10 cellular contexts compared by ENCODE assay signal in the genomic region with DNA sequence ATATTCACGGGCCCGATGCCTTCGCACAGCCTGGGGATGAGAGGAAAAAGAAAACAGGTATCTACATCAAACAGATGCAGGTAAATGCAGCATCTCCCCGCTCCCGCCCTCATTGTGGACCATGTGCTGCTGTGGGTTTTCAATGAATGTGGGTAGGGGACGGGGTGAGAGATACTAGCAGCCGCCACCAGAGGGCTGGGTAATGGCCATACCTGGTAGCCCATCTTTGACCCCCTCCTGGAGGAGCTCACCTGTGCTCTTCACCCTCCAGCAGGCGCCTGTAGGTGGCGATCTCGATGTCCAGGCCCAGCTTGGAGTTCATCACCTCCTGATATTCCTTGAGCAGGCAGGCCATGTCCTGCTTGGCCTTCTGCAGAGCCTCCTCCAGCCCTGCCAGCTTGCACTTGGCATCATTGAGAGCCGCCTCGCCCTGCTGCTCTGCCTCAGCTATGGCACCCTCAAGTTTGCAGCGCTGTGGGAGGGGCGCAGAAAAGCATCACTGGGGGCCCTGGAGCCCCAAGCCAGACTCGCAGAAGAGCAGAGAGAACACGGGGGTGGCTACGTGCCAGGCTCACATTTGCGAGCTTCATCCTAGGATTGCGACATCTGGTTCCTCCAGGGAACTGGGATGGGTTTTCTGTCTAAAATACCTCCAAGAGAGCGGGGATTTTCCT. TPM values are rescaled to one million over a fixed set of nuclear protein-coding genes. Genes with fewer than 3 reads are reported as not detected.
DNase-seq lines count a peak whose midpoint lies in the region; ATAC-seq and TF ChIP-seq lines count a peak whose summit lies in the region.
"Had no signal": no experiment of that assay in that cellular context is flagged by ENCODE, and none has a peak within 500 bp of the region (broad histone marks: within the 10 kb centered on the region; RNA-seq: fewer than 3 reads in every experiment).

No MANE protein-coding gene starts in this region.

- H3K27me3 Mint-ChIP-seq in CD14-positive monocyte (ENCODE audit: low read depth in 3 of 3) (peaks cover 2 to 12% (median 4%) of the 10 kb centered on the region in 3 donors), H9 (ENCODE audit: low read depth) (peaks cover 8% of the 10 kb centered on the region)

- H2AFZ ChIP-seq in H9 (ENCODE audit: low read length) = no peak overlapping the region

- H3T11ph ChIP-seq in H9 (ENCODE audit: low read length) = no peak overlapping the region

- H2BK15ac ChIP-seq in H9 (ENCODE audit: low read depth, low read length) = no peak overlapping the region

- H4K91ac ChIP-seq in H9 (ENCODE audit: insufficient read length, low read depth, low read length) = no peak overlapping the region

- H4K8ac ChIP-seq in H9 (replicated peaks; ENCODE audit: insufficient read length, low read depth, low read length) = no peak overlapping the region

- H3K4me1 ChIP-seq in H9 (ENCODE audit: insufficient read depth, low read length) (no peaks in the 10 kb centered on the region), esophagus muscularis mucosa (peaks cover 2 to 12% (median 8%) of the 10 kb centered on the region in 4 donors)
- H3K4me1 ChIP-seq: lower lobe of right lung had no signal

- no peak overlapping the region for H3K4me2 ChIP-seq in H9 (ENCODE audit: insufficient read depth, insufficient read length, low read length)

- no peak overlapping the region for H4K5ac ChIP-seq in H9 (ENCODE audit: insufficient read length, low read depth, low read length)

- DNase-seq in CD14-positive monocyte (ENCODE audit: low spot score) = peak; percentile 26
- peak; percentile 97 for DNase-seq in H9
- DNase-seq in SK-MEL-5 (ENCODE audit: low read depth, low spot score) = peak; percentile 29
- DNase-seq in kidney tubule cell (ENCODE audit: low spot score) = peak; percentile 57
- no peak for DNase-seq in esophagus muscularis mucosa (ENCODE audit: extremely low spot score)
- DNase-seq in stimulated activated effector memory CD8-positive, alpha-beta T cell treated with anti-CD3 and anti-CD28 coated beads, Interleukin-12 subunit alpha, Interleukin-12 subunit beta, amount 100 ng/mL, for 72 hours (ENCODE audit: low spot score in 2 of 2) = no peak
- DNase-seq in MG63 = no peak
- DNase-seq: activated effector memory CD4-positive, alpha-beta T cell treated with Interleukin-2 at 50 U/mL for 16 hours; lower lobe of right lung had no signal

- no peak for ATAC-seq in GM21737 (IDR thresholded peaks at IDR 0.05; ENCODE audit: unreplicated experiment)
- ATAC-seq in stimulated activated effector memory CD8-positive, alpha-beta T cell treated with anti-CD3 and anti-CD28 coated beads, Interleukin-12 subunit alpha, Interleukin-12 subunit beta, amount 100 ng/mL, for 72 hours = no peak

- H3K4me1 Mint-ChIP-seq in CD14-positive monocyte (no peaks in the 10 kb centered on the region), H9 (no peaks in the 10 kb centered on the region; a peak in 1 of 4 replicates)
- H3K4me1 Mint-ChIP-seq in stimulated activated effector memory CD8-positive, alpha-beta T cell treated with anti-CD3 and anti-CD28 coated beads, Interleukin-12 subunit alpha, Interleukin-12 subunit beta, amount 100 ng/mL, for 72 hours = no peaks in the 10 kb centered on the region

- no peak overlapping the region for H2BK20ac ChIP-seq in H9 (ENCODE audit: low read depth, low read length, poor library complexity, severe bottlenecking)

- H2BK120ac ChIP-seq in H9 (ENCODE audit: low read depth, low read length, poor library complexity, severe bottlenecking) = no peak overlapping the region

- TF ChIP-seq CTCF in CD14-positive monocyte (IDR thresholded peaks at IDR 0.05) = peak; percentile 14
- peak; percentile 98 for TF ChIP-seq CTCF in H9 (conservative IDR thresholded peaks at IDR 0.05)
- no peak for TF ChIP-seq CTCF in esophagus muscularis mucosa (IDR thresholded peaks at IDR 0.05)

- no peaks in the 10 kb centered on the region for H3K36me3 Mint-ChIP-seq in CD14-positive monocyte
- no peaks in the 10 kb centered on the region; a peak in 1 of 7 replicates for H3K36me3 Mint-ChIP-seq in H9 (ENCODE audit: insufficient read depth in 1 of 3, low read depth in 3 of 3)
- no peaks in the 10 kb centered on the region for H3K36me3 Mint-ChIP-seq in stimulated activated effector memory CD8-positive, alpha-beta T cell treated with anti-CD3 and anti-CD28 coated beads, Interleukin-12 subunit alpha, Interleukin-12 subunit beta, amount 100 ng/mL, for 72 hours

- no peaks in the 10 kb centered on the region for H3K9me3 ChIP-seq in H9 (ENCODE audit: control insufficient read depth, low read depth, low read length)
- H3K9me3 ChIP-seq in esophagus muscularis mucosa = no peaks in the 10 kb centered on the region
- H3K9me3 ChIP-seq in MG63 = no peaks in the 10 kb centered on the region
- H3K9me3 ChIP-seq: lower lobe of right lung had no signal

- H3K14ac ChIP-seq in H9 (ENCODE audit: insufficient read depth, low read length) = no peak overlapping the region

- H3K9me3 Mint-ChIP-seq in CD14-positive monocyte (peaks cover 0 to 2% (median 0%) of the 10 kb centered on the region in 7 donors), H9 (no peaks in the 10 kb centered on the region; a peak in 1 of 5 replicates)
- no peaks in the 10 kb centered on the region for H3K9me3 Mint-ChIP-seq in stimulated activated effector memory CD8-positive, alpha-beta T cell treated with anti-CD3 and anti-CD28 coated beads, Interleukin-12 subunit alpha, Interleukin-12 subunit beta, amount 100 ng/mL, for 72 hours

- H3K27me3 ChIP-seq in H9 (ENCODE audit: insufficient read depth, low read length) (no peaks in the 10 kb centered on the region), esophagus muscularis mucosa (peaks cover 0 to 15% (median 0%) of the 10 kb centered on the region in 4 donors), MG63 (no peaks in the 10 kb centered on the region)

- H3K23me2 ChIP-seq in H9 (ENCODE audit: insufficient read length, low read depth, low read length, poor library complexity, severe bottlenecking) = no peaks in the 10 kb centered on the region

- no peak for TF ChIP-seq POLR2A in esophagus muscularis mucosa (IDR thresholded peaks at IDR 0.05; ENCODE audit: low read depth)

- H3K18ac ChIP-seq in H9 (ENCODE audit: insufficient read length, low read depth, low read length) = no peak overlapping the region

- H3K4me3 ChIP-seq in esophagus muscularis mucosa = no peak overlapping the region
- H3K4me3 ChIP-seq in MG63 = no peak overlapping the region
- H3K4me3 ChIP-seq: lower lobe of right lung had no signal

- H3K4ac ChIP-seq in H9 (ENCODE audit: low read depth, low read length) = no peak overlapping the region

- H3K36me3 ChIP-seq in esophagus muscularis mucosa (no peaks in the 10 kb centered on the region), MG63 (no peaks in the 10 kb centered on the region)
- H3K36me3 ChIP-seq: lower lobe of right lung had no signal

- no peak overlapping the region for H3K27ac ChIP-seq in H9 (ENCODE audit: insufficient read length, low read depth, low read length)
- no peak overlapping the region for H3K27ac ChIP-seq in esophagus muscularis mucosa (replicated peaks in 1 of 4)
- H3K27ac ChIP-seq: lower lobe of right lung had no signal

- in situ Hi-C loops in SK-MEL-5 (cut with HindIII; ENCODE audit: low pct_unique_long_range_greater_than_20kb, low sequenced_read_pairs) = no loop called here

- H3K27ac Mint-ChIP-seq in CD14-positive monocyte (no peak overlapping the region), H9 (no peak overlapping the region)
- no peak overlapping the region for H3K27ac Mint-ChIP-seq in stimulated activated effector memory CD8-positive, alpha-beta T cell treated with anti-CD3 and anti-CD28 coated beads, Interleukin-12 subunit alpha, Interleukin-12 subunit beta, amount 100 ng/mL, for 72 hours

- H3K56ac ChIP-seq in H9 (ENCODE audit: insufficient read length, low read depth, low read length) = no peak overlapping the region

- no peak overlapping the region for H3K9ac ChIP-seq in H9 (ENCODE audit: extremely low read depth, insufficient read length, low read length)

- H3K79me2 ChIP-seq in H9 (ENCODE audit: insufficient read depth, low read length) = no peaks in the 10 kb centered on the region

- H2AK5ac ChIP-seq in H9 (ENCODE audit: insufficient read length, low read length) = no peak overlapping the region

- intact Hi-C loops in CD14-positive monocyte (cut with micrococcal nuclease) (no loop called here), esophagus muscularis mucosa (cut with DNase I) (no loop called here)

- no peak overlapping the region for H3K23ac ChIP-seq in H9 (ENCODE audit: insufficient read length, low read depth, low read length)

- WGBS in H9 (ENCODE audit: extremely low coverage, insufficient read length, low lambda C conversion rate) = no CpG with 5 or more reads among the region's 20 CpGs
- 62% methylated on average over 19 of the region's 20 CpGs for WGBS in esophagus muscularis mucosa

- no peak overlapping the region for H2BK5ac ChIP-seq in H9 (ENCODE audit: insufficient read length, low read length)

- no peak for TF ChIP-seq EP300 in esophagus muscularis mucosa (IDR thresholded peaks at IDR 0.05)

- H2BK12ac ChIP-seq in H9 (ENCODE audit: insufficient read length, low read depth, low read length) = no peak overlapping the region

- no peaks in the 10 kb centered on the region for H3K79me1 ChIP-seq in H9 (ENCODE audit: insufficient read depth, low read depth, low read length, poor library complexity, severe bottlenecking)

- no peaks in the 10 kb centered on the region for H4K20me1 ChIP-seq in H9 (ENCODE audit: control insufficient read depth, insufficient read depth, insufficient read length)

- H3K4me3 Mint-ChIP-seq in CD14-positive monocyte (no peak overlapping the region), H9 (no peak overlapping the region)
- H3K4me3 Mint-ChIP-seq in stimulated activated effector memory CD8-positive, alpha-beta T cell treated with anti-CD3 and anti-CD28 coated beads, Interleukin-12 subunit alpha, Interleukin-12 subunit beta, amount 100 ng/mL, for 72 hours = no peak overlapping the region

RNA-seq across cellular contexts. Expression of gene KRT82, which starts 10.2 kb away (rescaled TPM):
- not detected for polyA plus RNA-seq in CD14-positive monocyte
- total RNA-seq in H9 (2021) (not detected in 2 replicates), esophagus muscularis mucosa (not detected)
- total RNA-seq in SK-MEL-5 (2014; rRNA removed; shearing (Covaris generic)) = not detected in 2 replicates
- not detected in 2 replicates for polyA plus RNA-seq in SK-MEL-5 (2015; cell fraction: cytosol; rRNA removed)
- polyA plus RNA-seq in SK-MEL-5 (2015; cell fraction: nucleus; rRNA removed) = not detected in 2 replicates
- total RNA-seq in MG63 (2014; rRNA removed; shearing (Covaris generic); ENCODE audit: low replicate concordance) = not detected in 2 replicates
- total RNA-seq: lower lobe of right lung had no signal

RNA-seq across cellular contexts. Expression of gene KRT84, which starts 10.4 kb away (rescaled TPM):
- polyA plus RNA-seq in CD14-positive monocyte = not detected
- total RNA-seq in H9 (2021) (not detected in 2 replicates), esophagus muscularis mucosa (not detected)
- not detected in 2 replicates for total RNA-seq in SK-MEL-5 (2014; rRNA removed; shearing (Covaris generic))
- polyA plus RNA-seq in SK-MEL-5 (2015; cell fraction: cytosol; rRNA removed) = not detected in 2 replicates
- polyA plus RNA-seq in SK-MEL-5 (2015; cell fraction: nucleus; rRNA removed) = not detected in 2 replicates
- total RNA-seq in MG63 (2014; rRNA removed; shearing (Covaris generic); ENCODE audit: low replicate concordance) = not detected in 2 replicates
- total RNA-seq: lower lobe of right lung had no signal

RNA-seq across cellular contexts. Expression of gene KRT85, which starts 28.6 kb away (rescaled TPM):
- polyA plus RNA-seq in CD14-positive monocyte = not detected
- total RNA-seq in H9 (2021) (not detected in 2 replicates), esophagus muscularis mucosa (not detected)
- total RNA-seq in SK-MEL-5 (2014; rRNA removed; shearing (Covaris generic)) = not detected in 2 replicates
- not detected in 2 replicates for polyA plus RNA-seq in SK-MEL-5 (2015; cell fraction: cytosol; rRNA removed)
- polyA plus RNA-seq in SK-MEL-5 (2015; cell fraction: nucleus; rRNA removed) = not detected in 2 replicates
- total RNA-seq in MG63 (2014; rRNA removed; shearing (Covaris generic); ENCODE audit: low replicate concordance) = not detected in 2 replicates
- total RNA-seq: lower lobe of right lung had no signal

RNA-seq across cellular contexts. Expression of gene KRT75, which starts 38.3 kb away (rescaled TPM):
- not detected for polyA plus RNA-seq in CD14-positive monocyte
- total RNA-seq in H9 (2021) (not detected in 2 replicates), esophagus muscularis mucosa (not detected)
- total RNA-seq in SK-MEL-5 (2014; rRNA removed; shearing (Covaris generic)) = not detected in 2 replicates
- not detected in 2 replicates for polyA plus RNA-seq in SK-MEL-5 (2015; cell fraction: cytosol; rRNA removed)
- not detected in 2 replicates for polyA plus RNA-seq in SK-MEL-5 (2015; cell fraction: nucleus; rRNA removed)
- not detected in 2 replicates for total RNA-seq in MG63 (2014; rRNA removed; shearing (Covaris generic); ENCODE audit: low replicate concordance)
- total RNA-seq: lower lobe of right lung had no signal

RNA-seq across cellular contexts. Expression of gene KRT6B, which starts 56.0 kb away (rescaled TPM):
- not detected for polyA plus RNA-seq in CD14-positive monocyte
- total RNA-seq in H9 (2021) (not detected in 2 replicates), esophagus muscularis mucosa (not detected)
- not detected in 2 replicates for total RNA-seq in SK-MEL-5 (2014; rRNA removed; shearing (Covaris generic))
- not detected in 2 replicates for polyA plus RNA-seq in SK-MEL-5 (2015; cell fraction: cytosol; rRNA removed)
- not detected in 2 replicates for polyA plus RNA-seq in SK-MEL-5 (2015; cell fraction: nucleus; rRNA removed)
- not detected in 2 replicates for total RNA-seq in MG63 (2014; rRNA removed; shearing (Covaris generic); ENCODE audit: low replicate concordance)
- total RNA-seq: lower lobe of right lung had no signal

Comparison
In these comparisons a context has a peak if more than half of its experiments do, and no peak if none do; other contexts are left out.
1. DNase-seq: peak in CD14-positive monocyte (single experiment), H9 (single experiment), SK-MEL-5 (single experiment) and kidney tubule cell (single experiment); none in esophagus muscularis mucosa (single experiment), stimulated activated effector memory CD8-positive, alpha-beta T cell treated with anti-CD3 and anti-CD28 coated beads, Interleukin-12 subunit alpha, Interleukin-12 subunit beta, amount 100 ng/mL, for 72 hours (0 of 2) and MG63 (single experiment).
2. CTCF ChIP-seq: peak in CD14-positive monocyte (single experiment) and H9 (single experiment); none in esophagus muscularis mucosa (0 of 3).